In genomic region chr19:17214531-17215124, GRCh38 we compare ENCODE assay signal across 8 cellular contexts. TPM values are rescaled to one million over a fixed set of nuclear protein-coding genes. Genes with fewer than 3 reads are reported as not detected.
A peak's percentile ranks its signal among the peaks of the same experiment; 100 is the strongest.
DNase-seq lines count a peak whose midpoint lies in the region; ATAC-seq and TF ChIP-seq lines count a peak whose summit lies in the region.

No MANE protein-coding gene starts in this region.

- H3K4me1 ChIP-seq in heart left ventricle (peaks cover 0 to 19% (median 11%) of the 10 kb centered on the region in 12 donors), urinary bladder (ENCODE audit: insufficient read depth) (no peaks in the 10 kb centered on the region)

- H3K9me3 ChIP-seq in heart left ventricle: no peaks in the 10 kb centered on the region

- no peaks in the 10 kb centered on the region for H3K27me3 ChIP-seq in heart left ventricle

- WGBS in heart left ventricle, 4 donors: 27 to 33% (median 33%) methylated on average over 16 of the region's 16 CpGs
- WGBS in lower leg skin, 2 donors: 19 to 26% methylated on average over 16 of the region's 16 CpGs
- WGBS in urinary bladder: 22% methylated on average over 16 of the region's 16 CpGs

- DNase-seq in heart left ventricle (no peak), left ventricle myocardium superior (no peak), astrocyte of the cerebellum (ENCODE audit: low read depth) (no peak), lower leg skin (ENCODE audit: low spot score in 2 of 2) (no peak), AML-193 (lab: John Stamatoyannopoulos, UW) (no peak)

- TF ChIP-seq POLR2A in heart left ventricle (IDR thresholded peaks at IDR 0.05): no peak
- no peak for TF ChIP-seq POLR2A in lower leg skin (IDR thresholded peaks at IDR 0.05)

- in situ Hi-C loops in astrocyte of the cerebellum (cut with HindIII; ENCODE audit: low sequenced_read_pairs): no loop called here

- ATAC-seq in heart left ventricle: no peak
- no peak for ATAC-seq in left ventricle myocardium superior
- ATAC-seq in HG02678 (IDR thresholded peaks at IDR 0.05; ENCODE audit: unreplicated experiment): no peak
- ATAC-seq in HG03175 (IDR thresholded peaks at IDR 0.05; ENCODE audit: unreplicated experiment): no peak

- H3K36me3 ChIP-seq in heart left ventricle: peaks cover 0 to 67% (median 53%) of the 10 kb centered on the region in 9 donors
- H3K36me3 ChIP-seq in urinary bladder (ENCODE audit: insufficient read depth): peaks cover 5% of the 10 kb centered on the region

- H3K27ac ChIP-seq in heart left ventricle (peak overlapping the region; percentile 90 to 97 (median 94)), urinary bladder (ENCODE audit: low read depth) (peak overlapping the region; percentile 76)

- H3K4me3 ChIP-seq in heart left ventricle (peak overlapping the region; percentile 38 to 83 (median 78)), astrocyte of the cerebellum (ENCODE audit: low read depth, low read length) (peak overlapping the region; percentile 62), lower leg skin (ENCODE audit: low read depth, poor library complexity, severe bottlenecking) (peak overlapping the region; percentile 40), urinary bladder (ENCODE audit: low read depth, low read length) (peak overlapping the region; percentile 73)

- intact Hi-C loops in heart left ventricle (cut with DNase I): loop anchor here in 4 of 10 donors (2.0 to 10.0 kb wide), 4 partner anchors 48 to 137 kb away; partner anchors contain the start of genes USHBP1 (in 2 of the 4), ANKLE1 (in 1 of the 4), BABAM1 (in 1 of the 4) and HAUS8 (in 1 of the 4)
- intact Hi-C loops in left ventricle myocardium superior (cut with micrococcal nuclease): no loop called here
- intact Hi-C loops in lower leg skin (cut with DNase I; ENCODE audit: low total_unique reads): no loop called here

- TF ChIP-seq CTCF in heart left ventricle (IDR thresholded peaks at IDR 0.05) (no peak), astrocyte of the cerebellum (IDR thresholded peaks at IDR 0.05; ENCODE audit: low read depth, low read length, missing control alignments) (no peak), lower leg skin (IDR thresholded peaks at IDR 0.05) (no peak)

RNA-seq across cellular contexts. Expression of gene USE1, which starts 0.5 kb away (rescaled TPM):
- total RNA-seq in heart left ventricle: 10 to 100 TPM; 22.5 to 34.4 (median 25.8) TPM
- 10 to 100 TPM; 60.6 to 69.6 TPM for polyA plus RNA-seq in heart left ventricle
- total RNA-seq in left ventricle myocardium superior: 27.4 TPM
- total RNA-seq in lower leg skin: 10 to 100 TPM; 16.6 to 25.5 (median 23.8) TPM
- total RNA-seq in urinary bladder: 10.9 TPM
- polyA plus RNA-seq in urinary bladder: 39.8 TPM

RNA-seq across cellular contexts. Expression of gene OCEL1, which starts 11.4 kb away (rescaled TPM):
- total RNA-seq in heart left ventricle: 10 to 100 TPM in 6 of 9 donors, 1 to 10 TPM in 3; 8.7 to 27.2 (median 16.8) TPM
- 10 to 100 TPM; 15.6 to 35.2 TPM for polyA plus RNA-seq in heart left ventricle
- 28.0 TPM for total RNA-seq in left ventricle myocardium superior
- 1 to 10 TPM; 2.6 to 7.9 (median 4.0) TPM for total RNA-seq in lower leg skin
- 5.8 TPM for total RNA-seq in urinary bladder
- polyA plus RNA-seq in urinary bladder: 28.4 TPM

RNA-seq across cellular contexts. Expression of gene NR2F6, which starts 31.1 kb away (rescaled TPM):
- total RNA-seq in heart left ventricle (100 to 1,000 TPM in 2 of 9 donors, 10 to 100 TPM in 7; 34.7 to 117 (median 47.0) TPM), left ventricle myocardium superior (82.4 TPM), lower leg skin (100 to 1,000 TPM in 1 of 4 donors, 10 to 100 TPM in 3; 57.2 to 119 (median 83.6) TPM), urinary bladder (19.9 TPM)
- polyA plus RNA-seq in heart left ventricle (10 to 100 TPM; 30.8 to 38.3 TPM), urinary bladder (36.8 TPM)

RNA-seq across cellular contexts. Expression of gene USHBP1, which starts 49.9 kb away (rescaled TPM):
- total RNA-seq in heart left ventricle (10 to 100 TPM in 1 of 9 donors, 1 to 10 TPM in 8; 3.7 to 14.6 (median 7.3) TPM), left ventricle myocardium superior (9.3 TPM), lower leg skin (1 to 10 TPM in 3 of 4 donors, under 1 TPM in 1; 0.80 to 3.0 (median 2.0) TPM), urinary bladder (6.0 TPM)
- polyA plus RNA-seq in heart left ventricle (10 to 100 TPM; 11.1 to 12.4 TPM), urinary bladder (6.6 TPM)

RNA-seq across cellular contexts. Expression of gene BABAM1, which starts 52.6 kb away (rescaled TPM):
- 10 to 100 TPM; 60.9 to 92.4 (median 75.9) TPM for total RNA-seq in heart left ventricle
- 10 to 100 TPM; 67.2 to 73.5 TPM for polyA plus RNA-seq in heart left ventricle
- 82.0 TPM for total RNA-seq in left ventricle myocardium superior
- total RNA-seq in lower leg skin: 10 to 100 TPM; 48.3 to 61.2 (median 59.6) TPM
- total RNA-seq in urinary bladder: 46.2 TPM
- 78.2 TPM for polyA plus RNA-seq in urinary bladder
